Comparison of ENCODE assay signal across 9 cellular contexts in the genomic region with DNA sequence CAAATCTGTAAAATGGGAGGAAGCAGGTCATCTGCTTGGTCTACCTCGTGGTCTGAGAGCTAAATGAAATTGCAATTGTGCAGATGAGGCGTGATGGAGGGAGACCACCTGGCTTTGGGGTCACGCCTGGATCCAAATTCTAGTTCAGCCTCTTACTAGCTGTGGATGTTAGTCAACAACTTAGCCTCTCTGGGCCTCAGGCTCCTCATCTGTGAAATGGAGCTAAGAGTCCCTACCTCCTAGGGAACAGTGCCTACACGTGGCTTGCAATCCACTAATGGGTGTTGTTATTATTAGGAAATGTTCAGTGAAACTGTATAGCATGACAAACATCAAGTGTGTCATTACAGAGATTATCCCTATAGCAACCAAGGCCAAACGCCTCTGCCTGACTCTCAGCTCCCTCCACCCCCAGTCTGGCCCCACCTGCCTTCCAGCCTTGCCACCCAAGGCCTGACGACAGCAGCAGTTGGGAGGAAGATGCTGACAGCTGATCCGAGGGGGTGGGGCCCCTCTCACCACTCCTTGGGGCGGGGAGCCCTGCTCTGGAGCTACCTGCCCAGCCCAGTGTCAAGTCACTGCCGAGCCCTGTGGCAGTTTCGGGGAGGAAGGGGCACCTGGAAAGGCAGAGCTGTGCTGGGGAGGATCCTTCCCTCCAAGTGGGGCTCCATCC. TPM values are rescaled to one million over a fixed set of nuclear protein-coding genes. Genes with fewer than 3 reads are reported as not detected.
DNase-seq lines count a peak whose midpoint lies in the region; ATAC-seq lines count a peak whose summit lies in the region.
"Had no signal": no experiment of that assay in that cellular context is flagged by ENCODE, and none has a peak within 500 bp of the region (broad histone marks: within the 10 kb centered on the region; RNA-seq: fewer than 3 reads in every experiment).

No MANE protein-coding gene starts in this region.

- no peaks in the 10 kb centered on the region for H3K36me3 ChIP-seq in adipocyte (ENCODE audit: control insufficient read depth, insufficient read depth, low read length, severe bottlenecking)

- no peaks in the 10 kb centered on the region for H3K9me3 ChIP-seq in adipocyte (ENCODE audit: control insufficient read depth, low read length)

- no peak overlapping the region for H3K9ac ChIP-seq in adipocyte (ENCODE audit: low read length)

- peak; percentile 70 for DNase-seq in EH (ENCODE audit: low read depth)
- DNase-seq in NCI-H2081 treated with DMSO at 0.1 percent for 48 hours (lab: John Stamatoyannopoulos, UW) = peak; percentile 43
- DNase-seq in adipocyte (ENCODE audit: low read depth) = peak; percentile 55
- DNase-seq in kidney tubule cell (ENCODE audit: low spot score) = peak; percentile 82
- peak; percentile 84 for DNase-seq in ureter (ENCODE audit: low spot score)
- DNase-seq in medulla oblongata (ENCODE audit: extremely low spot score) = no peak
- DNase-seq in UCSD-AML1 (lab: John Stamatoyannopoulos, UW; ENCODE audit: unreplicated experiment) = no peak
- DNase-seq: stimulated activated naive B cell treated with anti-CD40 and anti-IgM and Interleukin-4, amounts not matched to agents 10 μg/mL and 1 μg/mL and 100 μg/mL, for 72 hours had no signal

- H3K27me3 ChIP-seq in adipocyte (replicated peaks; ENCODE audit: control insufficient read depth, insufficient read depth, low read length) = peaks cover 6% of the 10 kb centered on the region

- ATAC-seq in HG02759 (IDR thresholded peaks at IDR 0.05; ENCODE audit: unreplicated experiment) = no peak

- H3K4me3 ChIP-seq in adipocyte (ENCODE audit: low read length) = no peak overlapping the region

- peaks cover 11% of the 10 kb centered on the region for H3K4me1 ChIP-seq in adipocyte (ENCODE audit: control insufficient read depth, insufficient read depth, low read length)

RNA-seq across cellular contexts. Expression of a gene that starts 1.7 kb away (rescaled TPM):
- 15.2 TPM for total RNA-seq in ureter

RNA-seq across cellular contexts. Expression of a gene that starts 32.1 kb away (rescaled TPM):
- 4.8 TPM for total RNA-seq in ureter

Comparison
In these comparisons a context has a peak if more than half of its experiments do, and no peak if none do; other contexts are left out.
1. DNase-seq: peak in EH (single experiment), NCI-H2081 treated with DMSO at 0.1 percent for 48 hours (single experiment), adipocyte (single experiment), kidney tubule cell (single experiment) and ureter (single experiment); none in medulla oblongata (single experiment) and UCSD-AML1 (single experiment).